ENCODE assay signal across 19 cellular contexts in the genomic region with DNA sequence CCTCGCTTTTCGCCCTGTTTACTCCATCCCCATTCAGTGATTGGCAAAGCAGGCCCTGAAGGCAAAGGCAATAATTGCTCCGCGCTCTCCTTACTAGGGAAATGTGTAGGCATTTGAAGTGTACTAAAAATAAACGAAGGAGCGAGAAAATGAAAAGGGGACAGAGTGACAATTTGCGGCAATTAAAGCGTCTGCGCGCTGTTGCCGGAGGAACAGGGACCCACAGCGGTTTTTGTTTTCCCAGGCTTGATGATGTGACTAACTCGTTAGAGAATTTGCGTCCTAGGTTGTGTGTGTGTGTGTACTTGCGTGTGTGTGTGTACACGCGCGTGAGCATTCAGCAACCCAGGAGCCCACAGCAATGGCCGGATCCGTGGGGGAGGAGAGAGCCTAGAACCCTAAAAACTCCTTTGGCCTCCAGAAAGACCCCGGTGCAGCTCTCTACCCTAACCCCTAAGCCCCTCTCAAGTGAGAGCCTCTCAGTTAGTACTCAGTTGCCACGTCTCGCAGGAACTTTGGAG. TPM values are rescaled to one million over a fixed set of nuclear protein-coding genes. Genes with fewer than 3 reads are reported as not detected.
A peak's percentile ranks its signal among the peaks of the same experiment; 100 is the strongest.
DNase-seq lines count a peak whose midpoint lies in the region; ATAC-seq and TF ChIP-seq lines count a peak whose summit lies in the region.
"Had no signal": no experiment of that assay in that cellular context is flagged by ENCODE, and none has a peak within 500 bp of the region (broad histone marks: within the 10 kb centered on the region; RNA-seq: fewer than 3 reads in every experiment).

No MANE protein-coding gene starts in this region.

- H3K9me3 Mint-ChIP-seq in GM23338: peaks cover 11% of the 10 kb centered on the region; the same call in 2 of the 3 replicates
- peaks cover 0 to 25% (median 19%) of the 10 kb centered on the region in 5 experiments for H3K9me3 Mint-ChIP-seq in brain
- H3K9me3 Mint-ChIP-seq in stimulated activated naive B cell treated with anti-CD40 and anti-IgM and Interleukin-4, amounts not matched to agents 10 μg/mL and 1 μg/mL and 100 μg/mL, for 72 hours: peaks cover 3 to 5% of the 10 kb centered on the region in 2 donors
- H3K9me3 Mint-ChIP-seq: CD8-positive, alpha-beta T cell had no signal

- DNase-seq in GM23338 (ENCODE audit: low spot score): no peak
- DNase-seq in left kidney (ENCODE audit: low read depth, low spot score): peak; percentile 15
- no peak for DNase-seq in stimulated activated naive B cell treated with anti-CD40 and anti-IgM and Interleukin-4, amounts not matched to agents 10 μg/mL and 1 μg/mL and 100 μg/mL, for 72 hours
- DNase-seq in hippocampal formation (lab: John Stamatoyannopoulos, UW): no peak
- DNase-seq in transverse colon: no peak
- no peak for DNase-seq in NK-92 treated with Interleukin-12 subunit alpha and Interleukin-12 subunit beta, amount 100 ng/mL, for 24 hours (lab: John Stamatoyannopoulos, UW)
- DNase-seq: CD8-positive, alpha-beta T cell; DMS79 treated with DMSO at 0.1 percent for 48 hours; GDM1; GM23248; MG63; NCI-H1105; NCI-H2029 treated with DMSO at 0.1 percent for 48 hours had no signal

- no peaks in the 10 kb centered on the region for H3K79me2 ChIP-seq in GM23338 (replicated peaks; ENCODE audit: insufficient read depth)

- H3K4me1 ChIP-seq in GM23338 (ENCODE audit: insufficient read depth): peaks cover 76% of the 10 kb centered on the region
- H3K4me1 ChIP-seq in transverse colon: no peaks in the 10 kb centered on the region

- intact Hi-C loops in transverse colon (cut with DNase I; ENCODE audit: low total_unique reads): no loop called here

- peaks cover 46% of the 10 kb centered on the region for H3F3A ChIP-seq in GM23338 (replicated peaks; ENCODE audit: low read depth)

- WGBS in transverse colon (ENCODE audit: low coverage in 1 of 2), 2 donors: 4 to 35% methylated on average over 11 to 23 of the region's 23 CpGs

- in situ Hi-C loops in transverse colon (cut with MboI; ENCODE audit: low pct_ligation_motif_present in 1 of 4, low pct_unique_long_range_greater_than_20kb in 1 of 4, low sequenced_read_pairs in 3 of 4): no loop called here

- H3K27ac Mint-ChIP-seq in GM23338: no peak overlapping the region
- H3K27ac Mint-ChIP-seq in brain: peak overlapping the region in 2 of 5 experiments; percentile 91 to 96
- H3K27ac Mint-ChIP-seq in stimulated activated naive B cell treated with anti-CD40 and anti-IgM and Interleukin-4, amounts not matched to agents 10 μg/mL and 1 μg/mL and 100 μg/mL, for 72 hours: peak overlapping the region; percentile 16
- H3K27ac Mint-ChIP-seq: CD8-positive, alpha-beta T cell had no signal

- H3K36me3 Mint-ChIP-seq in GM23338 (ENCODE audit: low read depth) (no peaks in the 10 kb centered on the region), brain (peaks cover 39% of the 10 kb centered on the region)
- peaks cover 2 to 5% of the 10 kb centered on the region in 2 donors for H3K36me3 Mint-ChIP-seq in stimulated activated naive B cell treated with anti-CD40 and anti-IgM and Interleukin-4, amounts not matched to agents 10 μg/mL and 1 μg/mL and 100 μg/mL, for 72 hours
- H3K36me3 Mint-ChIP-seq: CD8-positive, alpha-beta T cell had no signal

- TF ChIP-seq EP300 in transverse colon (IDR thresholded peaks at IDR 0.05; ENCODE audit: low read depth): no peak

- H3K27me3 ChIP-seq in GM23338 (ENCODE audit: insufficient read depth) (peaks cover 100% of the 10 kb centered on the region), transverse colon (peaks cover 100% of the 10 kb centered on the region)
- H3K27me3 ChIP-seq: MG63 had no signal

- H3K36me3 ChIP-seq in GM23338 (ENCODE audit: insufficient read depth) (no peaks in the 10 kb centered on the region), transverse colon (no peaks in the 10 kb centered on the region)
- H3K36me3 ChIP-seq: MG63 had no signal

- ATAC-seq in GM23338: no peak
- no peak for ATAC-seq in stimulated activated naive B cell treated with anti-CD40 and anti-IgM and Interleukin-4, amounts not matched to agents 10 μg/mL and 1 μg/mL and 100 μg/mL, for 72 hours (replicated peaks)
- ATAC-seq: CD8-positive, alpha-beta T cell; HepG2 had no signal

- no peaks in the 10 kb centered on the region for H3K9me2 ChIP-seq in GM23338 (ENCODE audit: insufficient read depth)

- TF ChIP-seq CTCF in GM23338 (conservative IDR thresholded peaks at IDR 0.05; ENCODE audit: low read depth in 2 of 2) (no peak), brain (conservative IDR thresholded peaks at IDR 0.05) (no peak), transverse colon (IDR thresholded peaks at IDR 0.05) (no peak)

- TF ChIP-seq POLR2A in transverse colon (IDR thresholded peaks at IDR 0.05): no peak

- H2AFZ ChIP-seq in GM23338: no peak overlapping the region
- H2AFZ ChIP-seq: GM23248 had no signal

- H3K4me3 ChIP-seq in GM23338: no peak overlapping the region
- no peak overlapping the region for H3K4me3 ChIP-seq in transverse colon
- H3K4me3 ChIP-seq: GM23248, MG63, SK-N-MC had no signal

- H3K27ac ChIP-seq in GM23338 (ENCODE audit: low read depth): no peak overlapping the region
- H3K27ac ChIP-seq in transverse colon: no peak overlapping the region
- H3K27ac ChIP-seq: GM23248, KMS-11, SK-N-MC had no signal

- no peak overlapping the region for H3K4me2 ChIP-seq in GM23338
- H3K4me2 ChIP-seq: KMS-11 had no signal

- no peaks in the 10 kb centered on the region for H3K9me3 ChIP-seq in transverse colon
- H3K9me3 ChIP-seq: MG63 had no signal

- H3K4me3 Mint-ChIP-seq in GM23338: no peak overlapping the region; the same call in 2 of the 3 replicates
- H3K4me3 Mint-ChIP-seq in brain: peak overlapping the region in 4 of 5 experiments; percentile 0 to 90 (median 76)
- no peak overlapping the region for H3K4me3 Mint-ChIP-seq in stimulated activated naive B cell treated with anti-CD40 and anti-IgM and Interleukin-4, amounts not matched to agents 10 μg/mL and 1 μg/mL and 100 μg/mL, for 72 hours
- H3K4me3 Mint-ChIP-seq: CD8-positive, alpha-beta T cell had no signal

- H4K20me1 ChIP-seq in GM23338 (replicated peaks; ENCODE audit: insufficient read depth): peaks cover 50% of the 10 kb centered on the region

- peaks cover 69% of the 10 kb centered on the region for H3K4me1 Mint-ChIP-seq in GM23338
- H3K4me1 Mint-ChIP-seq in brain: peaks cover 56% of the 10 kb centered on the region
- peaks cover 5 to 6% of the 10 kb centered on the region in 2 donors for H3K4me1 Mint-ChIP-seq in stimulated activated naive B cell treated with anti-CD40 and anti-IgM and Interleukin-4, amounts not matched to agents 10 μg/mL and 1 μg/mL and 100 μg/mL, for 72 hours

- H3K27me3 Mint-ChIP-seq in GM23338 (ENCODE audit: insufficient read depth, low read depth, poor library complexity) (peaks cover 100% of the 10 kb centered on the region), brain (peaks cover 97% of the 10 kb centered on the region)
- H3K27me3 Mint-ChIP-seq in stimulated activated naive B cell treated with anti-CD40 and anti-IgM and Interleukin-4, amounts not matched to agents 10 μg/mL and 1 μg/mL and 100 μg/mL, for 72 hours: peaks cover 84 to 100% of the 10 kb centered on the region in 2 donors

TF ChIP-seq in GM23338, 12 proteins besides CTCF, POLR2A, EP300 and RAD21 (continues in another document):
- TF ChIP-seq, protein P1, sequence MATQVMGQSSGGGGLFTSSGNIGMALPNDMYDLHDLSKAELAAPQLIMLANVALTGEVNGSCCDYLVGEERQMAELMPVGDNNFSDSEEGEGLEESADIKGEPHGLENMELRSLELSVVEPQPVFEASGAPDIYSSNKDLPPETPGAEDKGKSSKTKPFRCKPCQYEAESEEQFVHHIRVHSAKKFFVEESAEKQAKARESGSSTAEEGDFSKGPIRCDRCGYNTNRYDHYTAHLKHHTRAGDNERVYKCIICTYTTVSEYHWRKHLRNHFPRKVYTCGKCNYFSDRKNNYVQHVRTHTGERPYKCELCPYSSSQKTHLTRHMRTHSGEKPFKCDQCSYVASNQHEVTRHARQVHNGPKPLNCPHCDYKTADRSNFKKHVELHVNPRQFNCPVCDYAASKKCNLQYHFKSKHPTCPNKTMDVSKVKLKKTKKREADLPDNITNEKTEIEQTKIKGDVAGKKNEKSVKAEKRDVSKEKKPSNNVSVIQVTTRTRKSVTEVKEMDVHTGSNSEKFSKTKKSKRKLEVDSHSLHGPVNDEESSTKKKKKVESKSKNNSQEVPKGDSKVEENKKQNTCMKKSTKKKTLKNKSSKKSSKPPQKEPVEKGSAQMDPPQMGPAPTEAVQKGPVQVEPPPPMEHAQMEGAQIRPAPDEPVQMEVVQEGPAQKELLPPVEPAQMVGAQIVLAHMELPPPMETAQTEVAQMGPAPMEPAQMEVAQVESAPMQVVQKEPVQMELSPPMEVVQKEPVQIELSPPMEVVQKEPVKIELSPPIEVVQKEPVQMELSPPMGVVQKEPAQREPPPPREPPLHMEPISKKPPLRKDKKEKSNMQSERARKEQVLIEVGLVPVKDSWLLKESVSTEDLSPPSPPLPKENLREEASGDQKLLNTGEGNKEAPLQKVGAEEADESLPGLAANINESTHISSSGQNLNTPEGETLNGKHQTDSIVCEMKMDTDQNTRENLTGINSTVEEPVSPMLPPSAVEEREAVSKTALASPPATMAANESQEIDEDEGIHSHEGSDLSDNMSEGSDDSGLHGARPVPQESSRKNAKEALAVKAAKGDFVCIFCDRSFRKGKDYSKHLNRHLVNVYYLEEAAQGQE (IDR thresholded peaks at IDR 0.05; ENCODE audit: unreplicated experiment): no peak
- TF ChIP-seq JUNB (IDR thresholded peaks at IDR 0.05; ENCODE audit: unreplicated experiment) (no peak), CREB1 (CRISPR knock-in tag; IDR thresholded peaks at IDR 0.05; ENCODE audit: low read depth) (no peak)

RNA-seq across cellular contexts. Expression of gene DLX6, which starts 7.8 kb away (rescaled TPM):
- total RNA-seq in GM23338 (2014; rRNA removed; shearing (Covaris generic)): not detected in 2 replicates
- polyA plus RNA-seq in GM23338 (2016; fragmentation: Nextera tagmentation; extraction: Ambion mirVana) (not detected in 2 replicates), brain (ENCODE audit: insufficient read depth, low read depth, low replicate concordance) (5.5 TPM)
- total RNA-seq in transverse colon: not detected
- total RNA-seq: CD8-positive, alpha-beta T cell; GM23248 had no signal
- polyA plus RNA-seq: AG04450, BJ, GM23248 had no signal

RNA-seq across cellular contexts. Expression of gene DLX5, which starts 27.1 kb away (rescaled TPM):
- not detected in 2 replicates for total RNA-seq in GM23338 (2014; rRNA removed; shearing (Covaris generic))
- polyA plus RNA-seq in GM23338 (2016; fragmentation: Nextera tagmentation; extraction: Ambion mirVana) (not detected in 2 replicates), brain (ENCODE audit: insufficient read depth, low read depth, low replicate concordance) (8.8 TPM)
- total RNA-seq in transverse colon: not detected
- total RNA-seq: CD8-positive, alpha-beta T cell; GM23248; HepG2 had no signal
- polyA plus RNA-seq: AG04450, BJ, GM23248, HepG2 had no signal

Comparison
In these comparisons a context has a peak if more than half of its experiments do, and no peak if none do; other contexts are left out.
1. H3K4me3 Mint-ChIP-seq: peak in brain (4 of 5); none in GM23338 (single experiment) and stimulated activated naive B cell treated with anti-CD40 and anti-IgM and Interleukin-4, amounts not matched to agents 10 μg/mL and 1 μg/mL and 100 μg/mL, for 72 hours (0 of 2).